In the genomic region with DNA sequence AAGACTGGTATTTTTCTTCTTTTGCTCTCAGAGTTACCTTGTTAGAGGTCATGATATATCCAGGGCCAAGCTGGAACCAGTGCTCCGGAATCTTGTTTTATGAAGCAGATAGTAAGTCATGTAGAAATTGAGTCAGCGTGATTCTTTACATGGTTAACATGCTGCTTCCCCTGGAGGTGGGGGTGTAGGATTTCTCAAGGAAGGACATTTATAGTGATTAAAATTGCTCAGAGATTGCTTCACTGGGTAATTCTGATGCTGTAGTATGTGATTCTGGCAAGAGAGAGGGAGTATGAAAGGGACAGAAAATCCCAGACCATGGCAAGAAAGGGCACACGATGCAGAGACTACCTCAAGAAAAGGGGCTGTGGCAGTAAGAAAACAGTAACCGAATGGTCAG, we compare ENCODE assay signal across 1 cellular context.
TF ChIP-seq lines count a peak whose summit lies in the region.

No MANE protein-coding gene starts in this region.

TF ChIP-seq in GM23338, 12 proteins besides CTCF, POLR2A, EP300 and RAD21 (continued from another document):
- no peak for TF ChIP-seq ZNF462 (CRISPR knock-in tag; IDR thresholded peaks at IDR 0.05)
- TF ChIP-seq EZH2phosphoT487 (IDR thresholded peaks at IDR 0.05; ENCODE audit: unreplicated experiment): no peak
- no peak for TF ChIP-seq JUNB (IDR thresholded peaks at IDR 0.05; ENCODE audit: unreplicated experiment)
- TF ChIP-seq ETS1 (IDR thresholded peaks at IDR 0.05): no peak
- no peak for TF ChIP-seq ZNF331 (CRISPR knock-in tag; IDR thresholded peaks at IDR 0.05; ENCODE audit: low read depth)
- no peak for TF ChIP-seq CREB1 (CRISPR knock-in tag; IDR thresholded peaks at IDR 0.05; ENCODE audit: low read depth)
- TF ChIP-seq ZNF114 (CRISPR knock-in tag; IDR thresholded peaks at IDR 0.05): no peak
